Comparison of ENCODE assay signal across 1 cellular context in the genomic region with DNA sequence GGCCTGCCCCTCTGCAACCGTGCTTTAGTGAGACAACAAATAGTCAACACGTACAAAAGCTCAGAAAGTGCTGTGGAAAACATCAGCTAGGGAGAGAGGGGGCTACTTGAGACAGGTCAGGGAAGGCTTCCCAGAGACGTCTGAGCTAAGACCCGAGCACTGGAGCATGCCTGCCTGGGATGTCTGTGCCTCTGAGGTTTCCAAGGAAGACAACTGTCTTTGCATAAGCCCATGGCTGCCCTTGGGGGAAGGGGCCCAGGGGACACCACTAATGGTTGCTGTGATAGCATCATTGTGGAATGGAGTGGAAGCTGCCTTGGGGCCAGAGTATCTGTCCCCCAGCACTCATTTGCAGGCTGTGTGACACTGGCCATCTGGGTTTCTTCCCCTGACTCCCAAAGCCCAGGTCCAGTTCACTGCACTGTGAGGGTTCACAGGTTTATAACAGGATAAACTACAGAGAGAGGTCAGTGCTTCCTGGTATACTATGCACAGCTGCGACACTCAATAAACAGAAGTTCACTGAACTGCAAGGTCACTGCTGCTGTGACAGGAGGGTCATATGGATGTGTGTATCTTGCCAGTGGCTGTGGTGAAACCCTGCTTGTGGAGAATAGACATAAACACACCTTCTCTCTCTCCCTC.
TF ChIP-seq lines count a peak whose summit lies in the region.

No MANE protein-coding gene starts in this region.

TF ChIP-seq in HepG2, 621 proteins besides CTCF, POLR2A, EP300 and RAD21 (continued from another document and continues in another):
- TF ChIP-seq PHB2 (IDR thresholded peaks at IDR 0.05; ENCODE audit: partially characterized antibody) (no peak), GZF1 (CRISPR knock-in tag; IDR thresholded peaks at IDR 0.05) (no peak; the same call in 1 of the 2 replicates), POLR2AphosphoS5 (IDR thresholded peaks at IDR 0.05; ENCODE audit: low read depth, low read length) (peak; percentile 25; the same call in 1 of the 2 replicates), HNRNPUL1 (IDR thresholded peaks at IDR 0.05; ENCODE audit: low read depth, low read length) (no peak), RFXANK (CRISPR knock-in tag; IDR thresholded peaks at IDR 0.05) (no peak), SP2 (CRISPR knock-in tag; IDR thresholded peaks at IDR 0.05) (no peak), HDAC1 (CRISPR knock-in tag; IDR thresholded peaks at IDR 0.05) (peak; percentile 87), PREB (CRISPR knock-in tag; IDR thresholded peaks at IDR 0.05) (no peak), SP140L (CRISPR knock-in tag; IDR thresholded peaks at IDR 0.05; ENCODE audit: borderline replicate concordance) (0 out of 2 replicates have a peak, but pooled peaks have one; percentile 24), ZNF614 (CRISPR knock-in tag; IDR thresholded peaks at IDR 0.05; ENCODE audit: borderline replicate concordance) (peak; percentile 98), PAX8 (CRISPR knock-in tag; IDR thresholded peaks at IDR 0.05; ENCODE audit: borderline replicate concordance) (no peak), TRAFD1 (CRISPR knock-in tag; IDR thresholded peaks at IDR 0.05; ENCODE audit: borderline replicate concordance) (peak; percentile 97), ZC3H13 (CRISPR knock-in tag; IDR thresholded peaks at IDR 0.05) (no peak), ZNF562 (CRISPR knock-in tag; IDR thresholded peaks at IDR 0.05; ENCODE audit: borderline replicate concordance) (no peak), DR1 (CRISPR knock-in tag; IDR thresholded peaks at IDR 0.05) (no peak), SMAD9 (CRISPR knock-in tag; IDR thresholded peaks at IDR 0.05) (no peak; the same call in 1 of the 2 replicates), SRSF4 (IDR thresholded peaks at IDR 0.05; ENCODE audit: low read depth, low read length, poor library complexity, severe bottlenecking) (no peak), HNRNPL (IDR thresholded peaks at IDR 0.05; ENCODE audit: low read depth, low read length) (no peak), SRY (CRISPR knock-in tag; IDR thresholded peaks at IDR 0.05) (peak; percentile 54; the same call in 1 of the 2 replicates), KLF12 (CRISPR knock-in tag; IDR thresholded peaks at IDR 0.05; ENCODE audit: borderline replicate concordance) (peak; percentile 33; the same call in 1 of the 2 replicates), YEATS2 (CRISPR knock-in tag; IDR thresholded peaks at IDR 0.05; ENCODE audit: borderline replicate concordance) (peak; percentile 45; the same call in 1 of the 2 replicates), ZBTB7B (CRISPR knock-in tag; IDR thresholded peaks at IDR 0.05) (no peak), FOXK1 (CRISPR knock-in tag; IDR thresholded peaks at IDR 0.05; ENCODE audit: borderline replicate concordance, low read depth) (peak; percentile 96), CCDC6 (CRISPR knock-in tag; IDR thresholded peaks at IDR 0.05) (peak; percentile 86), ZNF451 (CRISPR knock-in tag; IDR thresholded peaks at IDR 0.05) (no peak), ZBTB25 (CRISPR knock-in tag; IDR thresholded peaks at IDR 0.05) (peak; percentile 85), CEBPB (IDR thresholded peaks at IDR 0.05; ENCODE audit: borderline replicate concordance, low read depth, low read length) (peak; percentile 75), RBAK (CRISPR knock-in tag; IDR thresholded peaks at IDR 0.05) (peak; percentile 69; the same call in 1 of the 2 replicates), DZIP1 (CRISPR knock-in tag; IDR thresholded peaks at IDR 0.05) (0 out of 2 replicates have a peak, but pooled peaks have one; percentile 20), KDM5A (IDR thresholded peaks at IDR 0.05; ENCODE audit: borderline replicate concordance, low read length) (no peak), NR1H2 (CRISPR knock-in tag; IDR thresholded peaks at IDR 0.05; ENCODE audit: borderline replicate concordance, low read depth) (no peak), RARA (CRISPR knock-in tag; IDR thresholded peaks at IDR 0.05) (peak; percentile 99), ZNF616 (CRISPR knock-in tag; IDR thresholded peaks at IDR 0.05; ENCODE audit: low read depth) (no peak), SOX13 (IDR thresholded peaks at IDR 0.05) (no peak; the same call in 1 of the 2 replicates), SOX13 (CRISPR knock-in tag; conservative IDR thresholded peaks at IDR 0.05 in 1 of 2, IDR thresholded peaks at IDR 0.05 in 1 of 2) (peak in 1 of 2 experiments; percentile 90; a peak in 2 of 4 replicates), ZNF430 (CRISPR knock-in tag; IDR thresholded peaks at IDR 0.05) (0 out of 2 replicates have a peak, but pooled peaks have one; percentile 59), ARID3A (IDR thresholded peaks at IDR 0.05; ENCODE audit: low read depth, low read length) (peak; percentile 83; the same call in 1 of the 2 replicates), ZNF629 (CRISPR knock-in tag; conservative IDR thresholded peaks at IDR 0.05) (peak; percentile 47; the same call in 1 of the 2 replicates), ZNF543 (CRISPR knock-in tag; IDR thresholded peaks at IDR 0.05) (no peak; the same call in 1 of the 2 replicates), ZBTB8A (CRISPR knock-in tag; IDR thresholded peaks at IDR 0.05; ENCODE audit: borderline replicate concordance, low read depth) (no peak), RXRA (CRISPR knock-in tag; IDR thresholded peaks at IDR 0.05) (peak; percentile 96), ZNF782 (CRISPR knock-in tag; IDR thresholded peaks at IDR 0.05; ENCODE audit: borderline replicate concordance) (peak; percentile 88; the same call in 1 of the 2 replicates), ARNT2 (CRISPR knock-in tag; IDR thresholded peaks at IDR 0.05; ENCODE audit: low read depth) (0 out of 2 replicates have a peak, but pooled peaks have one; percentile 20), ZNF3 (CRISPR knock-in tag; IDR thresholded peaks at IDR 0.05) (peak; percentile 82), ZNF737 (CRISPR knock-in tag; IDR thresholded peaks at IDR 0.05; ENCODE audit: borderline replicate concordance) (no peak), JUN (CRISPR knock-in tag; IDR thresholded peaks at IDR 0.05) (no peak; the same call in none of the 2 replicates), DNMT3B (CRISPR knock-in tag; conservative IDR thresholded peaks at IDR 0.05) (no peak), KLF6 (CRISPR knock-in tag; IDR thresholded peaks at IDR 0.05) (no peak), ZNF260 (CRISPR knock-in tag; IDR thresholded peaks at IDR 0.05; ENCODE audit: borderline replicate concordance, low read depth) (no peak), ZNF124 (CRISPR knock-in tag; IDR thresholded peaks at IDR 0.05) (peak; percentile 93), ZFP37 (CRISPR knock-in tag; IDR thresholded peaks at IDR 0.05; ENCODE audit: borderline replicate concordance) (0 out of 2 replicates have a peak, but pooled peaks have one; percentile 58), ZNF567 (CRISPR knock-in tag; IDR thresholded peaks at IDR 0.05; ENCODE audit: borderline replicate concordance) (peak; percentile 65; the same call in 1 of the 2 replicates), ZNF432 (CRISPR knock-in tag; IDR thresholded peaks at IDR 0.05; ENCODE audit: borderline replicate concordance) (no peak), ZNF577 (CRISPR knock-in tag; IDR thresholded peaks at IDR 0.05; ENCODE audit: borderline replicate concordance, low read depth) (no peak), PITX1 (CRISPR knock-in tag; IDR thresholded peaks at IDR 0.05) (peak; percentile 83), ATF1 (CRISPR knock-in tag; IDR thresholded peaks at IDR 0.05) (no peak), AKAP8 (CRISPR knock-in tag; IDR thresholded peaks at IDR 0.05) (peak; percentile 70), ELF1 (CRISPR knock-in tag; IDR thresholded peaks at IDR 0.05) (peak; percentile 87), BHLHE40 (IDR thresholded peaks at IDR 0.05; ENCODE audit: low read length) (0 out of 2 replicates have a peak, but pooled peaks have one; percentile 23), NFRKB (IDR thresholded peaks at IDR 0.05) (no peak), REPIN1 (CRISPR knock-in tag; IDR thresholded peaks at IDR 0.05; ENCODE audit: borderline replicate concordance, low read depth) (peak; percentile 74; the same call in 1 of the 2 replicates), FOSL1 (CRISPR knock-in tag; IDR thresholded peaks at IDR 0.05; ENCODE audit: borderline replicate concordance) (no peak), NRL (CRISPR knock-in tag; IDR thresholded peaks at IDR 0.05; ENCODE audit: borderline replicate concordance) (peak; percentile 80; the same call in 1 of the 2 replicates), RFX5 (IDR thresholded peaks at IDR 0.05; ENCODE audit: low read depth, low read length) (no peak), ZNF672 (CRISPR knock-in tag; IDR thresholded peaks at IDR 0.05) (no peak)
- TF ChIP-seq, protein P1, sequence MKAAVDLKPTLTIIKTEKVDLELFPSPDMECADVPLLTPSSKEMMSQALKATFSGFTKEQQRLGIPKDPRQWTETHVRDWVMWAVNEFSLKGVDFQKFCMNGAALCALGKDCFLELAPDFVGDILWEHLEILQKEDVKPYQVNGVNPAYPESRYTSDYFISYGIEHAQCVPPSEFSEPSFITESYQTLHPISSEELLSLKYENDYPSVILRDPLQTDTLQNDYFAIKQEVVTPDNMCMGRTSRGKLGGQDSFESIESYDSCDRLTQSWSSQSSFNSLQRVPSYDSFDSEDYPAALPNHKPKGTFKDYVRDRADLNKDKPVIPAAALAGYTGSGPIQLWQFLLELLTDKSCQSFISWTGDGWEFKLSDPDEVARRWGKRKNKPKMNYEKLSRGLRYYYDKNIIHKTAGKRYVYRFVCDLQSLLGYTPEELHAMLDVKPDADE (CRISPR knock-in tag; IDR thresholded peaks at IDR 0.05) = no peak
- TF ChIP-seq, protein P2, sequence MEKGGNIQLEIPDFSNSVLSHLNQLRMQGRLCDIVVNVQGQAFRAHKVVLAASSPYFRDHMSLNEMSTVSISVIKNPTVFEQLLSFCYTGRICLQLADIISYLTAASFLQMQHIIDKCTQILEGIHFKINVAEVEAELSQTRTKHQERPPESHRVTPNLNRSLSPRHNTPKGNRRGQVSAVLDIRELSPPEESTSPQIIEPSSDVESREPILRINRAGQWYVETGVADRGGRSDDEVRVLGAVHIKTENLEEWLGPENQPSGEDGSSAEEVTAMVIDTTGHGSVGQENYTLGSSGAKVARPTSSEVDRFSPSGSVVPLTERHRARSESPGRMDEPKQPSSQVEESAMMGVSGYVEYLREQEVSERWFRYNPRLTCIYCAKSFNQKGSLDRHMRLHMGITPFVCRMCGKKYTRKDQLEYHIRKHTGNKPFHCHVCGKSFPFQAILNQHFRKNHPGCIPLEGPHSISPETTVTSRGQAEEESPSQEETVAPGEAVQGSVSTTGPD (CRISPR knock-in tag; IDR thresholded peaks at IDR 0.05) = 0 out of 2 replicates have a peak, but pooled peaks have one; percentile 59
